ENCODE assay signal across 14 cellular contexts in the genomic region with DNA sequence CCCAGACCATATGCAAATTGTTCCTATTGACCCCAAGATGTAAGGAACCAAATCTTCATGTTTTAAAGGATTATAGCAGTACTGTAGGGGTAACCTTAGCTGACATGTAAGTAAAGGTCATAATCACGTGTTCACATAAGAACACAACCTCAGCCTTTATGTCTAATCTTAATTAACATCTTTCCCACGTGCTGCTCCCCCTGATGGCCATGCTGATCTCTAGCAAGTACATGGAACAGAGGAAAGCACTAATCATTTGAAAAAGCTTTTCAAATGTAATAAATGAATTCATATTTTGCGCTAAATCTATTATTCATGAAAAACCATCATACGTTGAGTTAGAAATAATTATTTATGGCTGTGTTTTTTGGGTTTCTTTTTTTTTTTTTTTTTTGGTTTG. TPM values are rescaled to one million over a fixed set of nuclear protein-coding genes. Genes with fewer than 3 reads are reported as not detected.
DNase-seq lines count a peak whose midpoint lies in the region; ATAC-seq and TF ChIP-seq lines count a peak whose summit lies in the region.
"Had no signal": no experiment of that assay in that cellular context is flagged by ENCODE, and none has a peak within 500 bp of the region (broad histone marks: within the 10 kb centered on the region; RNA-seq: fewer than 3 reads in every experiment).

No MANE protein-coding gene starts in this region.

- H4K20me1 ChIP-seq in KMS-11 (ENCODE audit: insufficient read depth), result no peaks in the 10 kb centered on the region

- H3K9me3 ChIP-seq in WERI-Rb-1 (ENCODE audit: severe bottlenecking), result no peaks in the 10 kb centered on the region
- no peaks in the 10 kb centered on the region for H3K9me3 ChIP-seq in psoas muscle
- H3K9me3 ChIP-seq: heart right ventricle had no signal

- no peak overlapping the region for H3K4me2 ChIP-seq in KMS-11

- H3K9ac ChIP-seq in KMS-11, result no peak overlapping the region

- intact Hi-C loops in psoas muscle (cut with DNase I), result no loop called here

- ATAC-seq in psoas muscle, result no peak
- ATAC-seq: heart right ventricle, natural killer cell had no signal

- no peaks in the 10 kb centered on the region for H3K79me2 ChIP-seq in KMS-11 (ENCODE audit: insufficient read depth, low read depth)

- no peak for DNase-seq in GM06990 (ENCODE audit: extremely low read depth, insufficient read length)
- DNase-seq in WERI-Rb-1, result peak; percentile 45
- DNase-seq in left kidney (ENCODE audit: low read depth, low spot score), result peak; percentile 41
- no peak for DNase-seq in NCI-H2227 (lab: John Stamatoyannopoulos, UW; ENCODE audit: unreplicated experiment)
- DNase-seq in D341Med (ENCODE audit: low spot score), result no peak
- no peak for DNase-seq in RWPE1 (ENCODE audit: low spot score)
- no peak for DNase-seq in psoas muscle
- DNase-seq: anterior cingulate cortex; heart right ventricle; natural killer cell; NK-92 treated with Interleukin-12 subunit alpha and Interleukin-12 subunit beta, amount 100 ng/mL, for 24 hours; stimulated activated CD4-positive, alpha-beta T cell treated with anti-CD3 and anti-CD28 coated beads, Interleukin-2, amount 100 ng/mL, for 48 hours had no signal

- no peak overlapping the region for H2AFZ ChIP-seq in KMS-11 (ENCODE audit: low read depth)

- peaks cover 35% of the 10 kb centered on the region for H3K4me1 ChIP-seq in KMS-11 (ENCODE audit: low read depth, poor library complexity, severe bottlenecking)
- H3K4me1 ChIP-seq in psoas muscle, result no peaks in the 10 kb centered on the region

- peak; percentile 36 for TF ChIP-seq CTCF in GM06990 (IDR thresholded peaks at IDR 0.05; ENCODE audit: insufficient read depth, low read length, poor library complexity, severe bottlenecking)
- peak; percentile 30; the same call in 1 of the 2 replicates for TF ChIP-seq CTCF in KMS-11 (conservative IDR thresholded peaks at IDR 0.05; ENCODE audit: low read depth, low read length)
- TF ChIP-seq CTCF in WERI-Rb-1 (IDR thresholded peaks at IDR 0.05; ENCODE audit: low read depth, low read length), result peak; percentile 37; the same call in 1 of the 2 replicates
- no peak for TF ChIP-seq CTCF in RWPE1 (conservative IDR thresholded peaks at IDR 0.05; ENCODE audit: low read depth)
- no peak for TF ChIP-seq CTCF in psoas muscle (IDR thresholded peaks at IDR 0.05)

- H3K4me3 ChIP-seq in GM06990 (replicated peaks; ENCODE audit: low read depth, low read length) (no peak overlapping the region), KMS-11 (IDR thresholded peaks at IDR 0.05; ENCODE audit: insufficient read depth, low read depth, low read length) (no peak overlapping the region), WERI-Rb-1 (ENCODE audit: low read depth, low read length) (no peak overlapping the region), psoas muscle (no peak overlapping the region)
- H3K4me3 ChIP-seq: heart right ventricle had no signal

- H3K27me3 ChIP-seq in GM06990 (replicated peaks; ENCODE audit: control insufficient read depth, insufficient read depth, low read length) (no peaks in the 10 kb centered on the region), KMS-11 (ENCODE audit: insufficient read depth, low read depth) (no peaks in the 10 kb centered on the region), WERI-Rb-1 (ENCODE audit: insufficient read depth, low read depth, severe bottlenecking) (no peaks in the 10 kb centered on the region), psoas muscle (ENCODE audit: insufficient read depth in 3 of 3, low read length in 2 of 3) (no peaks in the 10 kb centered on the region)
- H3K27me3 ChIP-seq: heart right ventricle had no signal

- H3K27ac ChIP-seq in KMS-11 (no peak overlapping the region), WERI-Rb-1 (no peak overlapping the region), RWPE1 (no peak overlapping the region), psoas muscle (no peak overlapping the region)
- H3K27ac ChIP-seq: heart right ventricle, HL-60 had no signal

- WGBS in psoas muscle, 3 donors, result 56 to 64% (median 61%) methylated on average over 4 of the region's 4 CpGs

- POLR2A ChIA-PET in RWPE1 (lab: Yijun Ruan, JAX; ENCODE audit: low non-redundant PET), result no interaction called here

- CTCF ChIA-PET in RWPE1 (lab: Yijun Ruan, JAX), result interaction anchor here (0.7 to 0.9 kb wide), 3 partner anchors 22 to 769 kb away, joined by 3 to 5 read pairs (median 3); no protein-coding TSS in a partner anchor

- H3K36me3 ChIP-seq in GM06990 (ENCODE audit: control insufficient read depth, insufficient read depth, low read length) (no peaks in the 10 kb centered on the region), KMS-11 (ENCODE audit: insufficient read depth) (no peaks in the 10 kb centered on the region), WERI-Rb-1 (no peaks in the 10 kb centered on the region), psoas muscle (ENCODE audit: insufficient read depth in 1 of 2, low read depth in 1 of 2) (no peaks in the 10 kb centered on the region)
- H3K36me3 ChIP-seq: heart right ventricle had no signal

RNA-seq across cellular contexts. Expression of a gene that starts 30.5 kb away (rescaled TPM):
- total RNA-seq in psoas muscle, result 10 to 100 TPM in 1 of 4 donors, 1 to 10 TPM in 3; 6.1 to 10.3 (median 8.4) TPM
- polyA plus RNA-seq in psoas muscle, result 1 to 10 TPM in 2 of 3 donors, under 1 TPM in 1; 0.86 to 2.2 (median 1.2) TPM

Comparison
In these comparisons a context has a peak if more than half of its experiments do, and no peak if none do; other contexts are left out.
1. DNase-seq: peak in WERI-Rb-1 (single experiment) and left kidney (single experiment); none in GM06990 (single experiment), NCI-H2227 (single experiment), D341Med (single experiment), RWPE1 (single experiment) and psoas muscle (0 of 2).
2. CTCF ChIP-seq: peak in GM06990 (single experiment), KMS-11 (single experiment) and WERI-Rb-1 (single experiment); none in RWPE1 (single experiment) and psoas muscle (single experiment).